In the genomic region with DNA sequence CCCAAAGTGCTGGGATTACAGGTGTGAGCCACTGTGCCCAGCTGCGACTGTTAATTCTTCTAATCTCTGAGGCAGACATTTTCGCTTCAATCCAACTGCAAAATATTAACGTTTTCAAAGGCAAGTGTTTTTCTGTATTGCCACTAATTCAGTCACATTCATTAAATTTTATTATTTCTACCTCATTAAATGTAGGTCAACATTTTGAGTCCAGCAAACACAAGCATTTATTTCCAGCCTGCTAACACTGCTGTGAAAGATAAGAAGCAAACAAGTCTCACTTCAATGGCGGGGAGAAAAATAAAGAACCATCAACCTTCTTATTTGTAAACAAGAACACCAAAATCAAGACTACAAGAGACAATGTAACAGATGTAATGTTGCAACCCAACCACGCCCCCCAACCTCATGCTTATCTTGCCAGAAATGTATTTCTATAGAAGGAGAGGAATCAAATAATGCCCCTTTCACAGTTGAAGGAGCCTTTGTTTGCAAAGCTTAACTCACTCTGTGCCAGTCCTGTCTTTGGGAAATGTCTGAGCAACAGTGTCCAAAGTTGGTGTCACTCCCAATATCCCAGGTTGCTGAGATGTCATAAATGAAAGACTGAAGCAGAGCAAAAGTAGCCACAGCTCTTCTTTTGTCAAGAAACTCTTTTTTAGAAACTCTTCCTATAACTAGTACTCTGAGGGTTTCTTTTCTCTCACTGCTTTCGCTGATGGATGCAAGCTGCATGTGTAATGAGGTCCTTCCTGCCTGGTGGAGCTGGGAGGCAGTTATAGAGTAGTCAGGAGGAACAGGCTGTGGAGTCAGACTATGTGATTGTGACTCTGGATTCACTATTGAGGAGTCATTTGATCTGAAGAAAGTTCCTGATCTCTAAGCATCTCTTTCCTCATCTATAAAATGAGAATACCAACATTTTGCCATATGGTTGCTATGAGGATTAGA, we compare ENCODE assay signal across 23 cellular contexts. TPM values are rescaled to one million over a fixed set of nuclear protein-coding genes. Genes with fewer than 3 reads are reported as not detected.
DNase-seq lines count a peak whose midpoint lies in the region; FAIRE-seq lines count a peak whose summit lies in the region.
"Had no signal": no experiment of that assay in that cellular context is flagged by ENCODE, and none has a peak within 500 bp of the region (broad histone marks: within the 10 kb centered on the region; RNA-seq: fewer than 3 reads in every experiment).

No MANE protein-coding gene starts in this region.

- no peaks in the 10 kb centered on the region for H3K9me2 ChIP-seq in Karpas-422 (replicated peaks; ENCODE audit: insufficient read depth, low read length)

- no peak overlapping the region for H3K4me2 ChIP-seq in Karpas-422 (ENCODE audit: low read depth, low read length, poor library complexity, severe bottlenecking)
- H3K4me2 ChIP-seq: BLaER1 had no signal

- no peaks in the 10 kb centered on the region for H3K27me3 ChIP-seq in Karpas-422 (ENCODE audit: low read length)
- H3K27me3 ChIP-seq: BLaER1, left lung, pancreas, transverse colon had no signal

- H3K36me3 Mint-ChIP-seq in T-helper 1 cell treated with Interleukin-12 subunit alpha and Interleukin-12 subunit beta and Interleukin-4 antibody, amounts not matched to agents 30 μg/mL and 1 μg/mL, for 36 hours (ENCODE audit: low read depth), result peaks cover 54% of the 10 kb centered on the region

- H2AFZ ChIP-seq in Karpas-422 (ENCODE audit: low read length), result no peak overlapping the region

- H3K9ac ChIP-seq in Karpas-422 (ENCODE audit: low read length), result no peak overlapping the region
- H3K9ac ChIP-seq: BLaER1 had no signal

- H3K79me2 ChIP-seq in Karpas-422 (ENCODE audit: low read length), result no peaks in the 10 kb centered on the region

- no peaks in the 10 kb centered on the region for H3K27me3 Mint-ChIP-seq in T-helper 1 cell treated with Interleukin-12 subunit alpha and Interleukin-12 subunit beta and Interleukin-4 antibody, amounts not matched to agents 30 μg/mL and 1 μg/mL, for 36 hours (ENCODE audit: low read depth)

- peak overlapping the region; percentile 64 for H3K27ac Mint-ChIP-seq in T-helper 1 cell treated with Interleukin-12 subunit alpha and Interleukin-12 subunit beta and Interleukin-4 antibody, amounts not matched to agents 30 μg/mL and 1 μg/mL, for 36 hours
- H3K27ac Mint-ChIP-seq: T-helper 2 cell treated with Interferon-gamma antibody and Interleukin-4, amounts not matched to agents 5 μg/mL and 100 μg/mL, for 36 hours had no signal

- no peak overlapping the region for H3K4me3 ChIP-seq in Karpas-422 (ENCODE audit: low read length)
- H3K4me3 ChIP-seq: BLaER1, HAP-1, left lung, pancreas, transverse colon had no signal

- H4K20me1 ChIP-seq in Karpas-422 (ENCODE audit: insufficient read depth, low read depth, low read length), result no peaks in the 10 kb centered on the region

- no peaks in the 10 kb centered on the region for H3K4me1 ChIP-seq in Karpas-422 (ENCODE audit: low read length)
- H3K4me1 ChIP-seq: HAP-1 had no signal

- H3K4me3 Mint-ChIP-seq in T-helper 1 cell treated with Interleukin-12 subunit alpha and Interleukin-12 subunit beta and Interleukin-4 antibody, amounts not matched to agents 30 μg/mL and 1 μg/mL, for 36 hours, result peak overlapping the region; percentile 27
- H3K4me3 Mint-ChIP-seq: T-helper 2 cell treated with Interferon-gamma antibody and Interleukin-4, amounts not matched to agents 5 μg/mL and 100 μg/mL, for 36 hours had no signal

- DNase-seq in T-helper 1 cell (no peak), Karpas-422 (peak; percentile 15), putamen (ENCODE audit: low spot score) (peak; percentile 66), iPS-NIHi7 (ENCODE audit: extremely low spot score) (no peak), germinal center (ENCODE audit: low spot score) (no peak), NCI-H2196 treated with DMSO at 0.1 percent for 48 hours (lab: John Stamatoyannopoulos, UW; ENCODE audit: unreplicated experiment) (no peak)
- DNase-seq: activated CD4-positive, CD25-positive, alpha-beta regulatory T cell treated with anti-CD3 and anti-CD28 coated beads, Interleukin-2, amount 50 U/mL, for 72 hours; aorta; cerebellar nuclear complex; left lung; NCI-H2081; NCI-H524 treated with DMSO at 0.1 percent for 48 hours; pancreas; SHP77 treated with DMSO at 0.1 percent for 48 hours; stimulated activated CD4-positive, alpha-beta T cell treated with anti-CD3 and anti-CD28 coated beads, Interleukin-4, amount 100 ng/mL, for 4 hours; stimulated activated CD8-positive, alpha-beta memory T cell treated with anti-CD3 and anti-CD28 coated beads, Interleukin-4, amount 100 ng/mL, for 48 hours; transverse colon had no signal

- no peaks in the 10 kb centered on the region for H3K9me3 ChIP-seq in Karpas-422 (ENCODE audit: low read length)
- H3K9me3 ChIP-seq: BLaER1, HAP-1, left lung, pancreas, transverse colon had no signal

- H3K36me3 ChIP-seq in Karpas-422 (ENCODE audit: insufficient read depth, low read length), result no peaks in the 10 kb centered on the region
- H3K36me3 ChIP-seq: HAP-1, left lung, pancreas, transverse colon had no signal

- H3K4me1 Mint-ChIP-seq in T-helper 1 cell treated with Interleukin-12 subunit alpha and Interleukin-12 subunit beta and Interleukin-4 antibody, amounts not matched to agents 30 μg/mL and 1 μg/mL, for 36 hours (ENCODE audit: low read depth), result peaks cover 61% of the 10 kb centered on the region

- H3K9me3 Mint-ChIP-seq in T-helper 1 cell treated with Interleukin-12 subunit alpha and Interleukin-12 subunit beta and Interleukin-4 antibody, amounts not matched to agents 30 μg/mL and 1 μg/mL, for 36 hours, result no peaks in the 10 kb centered on the region
- H3K9me3 Mint-ChIP-seq: T-helper 2 cell treated with Interferon-gamma antibody and Interleukin-4, amounts not matched to agents 5 μg/mL and 100 μg/mL, for 36 hours had no signal

- peak; percentile 94 for FAIRE-seq in endometrium (lab: Jason Lieb, UNC)
- FAIRE-seq: GM18507, pancreas had no signal

- H3K27ac ChIP-seq in Karpas-422 (ENCODE audit: low read length), result no peak overlapping the region
- H3K27ac ChIP-seq: BLaER1, left lung, pancreas, transverse colon had no signal

RNA-seq across cellular contexts. Expression of a gene that starts 8.6 kb away (rescaled TPM):
- 0.15 and 0.76 TPM in 2 replicates for total RNA-seq in Karpas-422 (2014; rRNA removed; shearing (Covaris generic); ENCODE audit: low replicate concordance)

Comparison
In these comparisons a context has a peak if more than half of its experiments do, and no peak if none do; other contexts are left out.
1. DNase-seq: peak in Karpas-422 (single experiment) and putamen (single experiment); none in T-helper 1 cell (0 of 5), iPS-NIHi7 (single experiment), germinal center (single experiment) and NCI-H2196 treated with DMSO at 0.1 percent for 48 hours (single experiment).